15 cellular contexts compared by ENCODE assay signal in genomic region chr4:4419896-4420295, GRCh38. TPM values are rescaled to one million over a fixed set of nuclear protein-coding genes. Genes with fewer than 3 reads are reported as not detected.
A peak's percentile ranks its signal among the peaks of the same experiment; 100 is the strongest.
DNase-seq lines count a peak whose midpoint lies in the region; ATAC-seq and TF ChIP-seq lines count a peak whose summit lies in the region.
"Had no signal": no experiment of that assay in that cellular context is flagged by ENCODE, and none has a peak within 500 bp of the region (broad histone marks: within the 10 kb centered on the region; RNA-seq: fewer than 3 reads in every experiment).

No MANE protein-coding gene starts in this region.

- peaks cover 0 to 12% (median 0%) of the 10 kb centered on the region in 11 experiments; a peak in 3 of 22 replicates for H4K20me1 ChIP-seq in BLaER1 treated with 17β-estradiol and CSF1 and Interleukin-3, amounts not matched to agents 10 nM and 100 nM

- peak overlapping the region in 3 of 11 experiments; percentile 36 to 67 (median 63); a peak in 2 of 22 replicates for H3K27ac ChIP-seq in BLaER1 treated with 17β-estradiol and CSF1 and Interleukin-3, amounts not matched to agents 10 nM and 100 nM
- H3K27ac ChIP-seq in CD4-positive, alpha-beta memory T cell (ENCODE audit: low read depth, low read length), result no peak overlapping the region
- H3K27ac ChIP-seq: KMS-11, RWPE1 had no signal

- TF ChIP-seq CTCF in chondrocyte (IDR thresholded peaks at IDR 0.05) (no peak), foreskin fibroblast (IDR thresholded peaks at IDR 0.05; ENCODE audit: low read depth, low read length) (no peak)

- peaks cover 24 to 48% (median 37%) of the 10 kb centered on the region in 4 donors for H3K4me1 Mint-ChIP-seq in CD4-positive, alpha-beta memory T cell
- H3K4me1 Mint-ChIP-seq in chondrocyte (ENCODE audit: low read depth), result no peaks in the 10 kb centered on the region
- H3K4me1 Mint-ChIP-seq in naive thymus-derived CD8-positive, alpha-beta T cell, result peaks cover 25 to 38% (median 33%) of the 10 kb centered on the region in 4 donors

- DNase-seq in CD4-positive, alpha-beta memory T cell, result no peak
- peak; percentile 60 for DNase-seq in chondrocyte (ENCODE audit: low spot score)
- DNase-seq in naive thymus-derived CD8-positive, alpha-beta T cell, result peak in 1 of 10 donors; percentile 26
- DNase-seq in NCI-H2107 treated with DMSO at 0.1 percent for 48 hours (lab: John Stamatoyannopoulos, UW; ENCODE audit: unreplicated experiment), result no peak
- no peak for DNase-seq in NCI-H748 treated with DMSO at 0.1 percent for 48 hours (lab: John Stamatoyannopoulos, UW)
- no peak for DNase-seq in foreskin fibroblast
- DNase-seq: ACHN, DMS153, EL, NCI-H1436, NCI-H2029, PC-3 had no signal

- H3K4me3 ChIP-seq in BLaER1 treated with 17β-estradiol and CSF1 and Interleukin-3, amounts not matched to agents 10 nM and 100 nM, result no peak overlapping the region
- H3K4me3 ChIP-seq in CD4-positive, alpha-beta memory T cell (ENCODE audit: low read length in 2 of 2), result no peak overlapping the region
- H3K4me3 ChIP-seq in foreskin fibroblast (ENCODE audit: low read depth in 1 of 2, low read length in 2 of 2), result no peak overlapping the region

- peaks cover 11 to 36% (median 26%) of the 10 kb centered on the region in 10 experiments; a peak in 18 of 20 replicates for H3K4me1 ChIP-seq in BLaER1 treated with 17β-estradiol and CSF1 and Interleukin-3, amounts not matched to agents 10 nM and 100 nM
- H3K4me1 ChIP-seq in CD4-positive, alpha-beta memory T cell (ENCODE audit: insufficient read depth, low read length), result peaks cover 33% of the 10 kb centered on the region

- CTCF ChIA-PET in CD4-positive, alpha-beta memory T cell (lab: Charles Lee; ENCODE audit: partially characterized antibody), result interaction anchor here (5.2 kb wide), 1 partner anchor 9 kb away, joined by 34 read pairs; no protein-coding TSS in a partner anchor

- peaks cover 54 to 85% (median 68%) of the 10 kb centered on the region in 11 experiments for H3K36me3 ChIP-seq in BLaER1 treated with 17β-estradiol and CSF1 and Interleukin-3, amounts not matched to agents 10 nM and 100 nM
- peaks cover 22% of the 10 kb centered on the region for H3K36me3 ChIP-seq in CD4-positive, alpha-beta memory T cell (ENCODE audit: insufficient read depth, low read length)

- H3K9me3 Mint-ChIP-seq in CD4-positive, alpha-beta memory T cell, result peaks cover 0 to 2% (median 0%) of the 10 kb centered on the region in 8 donors
- H3K9me3 Mint-ChIP-seq in chondrocyte (ENCODE audit: low read depth), result no peaks in the 10 kb centered on the region
- peaks cover 0 to 4% (median 0%) of the 10 kb centered on the region in 9 donors for H3K9me3 Mint-ChIP-seq in naive thymus-derived CD8-positive, alpha-beta T cell

- 0 out of 22 replicates have a peak overlapping the region, but pooled peaks of 2 of the 11 experiments have one; percentile 48 to 49 for H3K9ac ChIP-seq in BLaER1 treated with 17β-estradiol and CSF1 and Interleukin-3, amounts not matched to agents 10 nM and 100 nM
- H3K9ac ChIP-seq: KMS-11 had no signal

- ATAC-seq in naive thymus-derived CD8-positive, alpha-beta T cell, result no peak
- ATAC-seq: PC-3 had no signal

- H3K36me3 Mint-ChIP-seq in CD4-positive, alpha-beta memory T cell, result peaks cover 51 to 64% of the 10 kb centered on the region in 2 donors
- H3K36me3 Mint-ChIP-seq in chondrocyte (ENCODE audit: low read depth), result peaks cover 26% of the 10 kb centered on the region
- H3K36me3 Mint-ChIP-seq in naive thymus-derived CD8-positive, alpha-beta T cell, result peaks cover 0 to 59% (median 26%) of the 10 kb centered on the region in 3 donors

- intact Hi-C loops in CD4-positive, alpha-beta memory T cell (cut with micrococcal nuclease), result loop anchor here (5.0 kb wide), 1 partner anchor 42 kb away; no protein-coding TSS in a partner anchor

- H3K27me3 Mint-ChIP-seq in CD4-positive, alpha-beta memory T cell, result no peaks in the 10 kb centered on the region
- no peaks in the 10 kb centered on the region for H3K27me3 Mint-ChIP-seq in chondrocyte (ENCODE audit: low read depth)
- H3K27me3 Mint-ChIP-seq in naive thymus-derived CD8-positive, alpha-beta T cell, result no peaks in the 10 kb centered on the region

- POLR2A ChIA-PET in CD4-positive, alpha-beta memory T cell (lab: Charles Lee; ENCODE audit: partially characterized antibody), result no interaction called here
- POLR2A ChIA-PET in naive thymus-derived CD8-positive, alpha-beta T cell (lab: Charles Lee), result no interaction called here

- peak overlapping the region in 1 of 8 donors; percentile 29 for H3K4me3 Mint-ChIP-seq in CD4-positive, alpha-beta memory T cell
- H3K4me3 Mint-ChIP-seq in chondrocyte (ENCODE audit: unreplicated experiment), result no peak overlapping the region
- H3K4me3 Mint-ChIP-seq in naive thymus-derived CD8-positive, alpha-beta T cell, result peak overlapping the region in 3 of 10 donors; percentile 59 to 77 (median 76)

- no peaks in the 10 kb centered on the region for H3K27me3 ChIP-seq in BLaER1 treated with 17β-estradiol and CSF1 and Interleukin-3, amounts not matched to agents 10 nM and 100 nM
- H3K27me3 ChIP-seq in CD4-positive, alpha-beta memory T cell (ENCODE audit: insufficient read depth, low read length), result no peaks in the 10 kb centered on the region

- H3K9me3 ChIP-seq in BLaER1 treated with 17β-estradiol and CSF1 and Interleukin-3, amounts not matched to agents 10 nM and 100 nM (replicated peaks in 1 of 11), result peaks cover 0 to 14% (median 6%) of the 10 kb centered on the region in 11 experiments; a peak in 5 of 22 replicates
- no peaks in the 10 kb centered on the region for H3K9me3 ChIP-seq in CD4-positive, alpha-beta memory T cell (ENCODE audit: control insufficient read depth in 1 of 2, low read length in 2 of 2)

- peak overlapping the region in 5 of 7 donors; percentile 66 to 88 (median 73) for H3K27ac Mint-ChIP-seq in CD4-positive, alpha-beta memory T cell
- H3K27ac Mint-ChIP-seq in chondrocyte (ENCODE audit: unreplicated experiment), result no peak overlapping the region
- H3K27ac Mint-ChIP-seq in naive thymus-derived CD8-positive, alpha-beta T cell, result peak overlapping the region; percentile 62 to 92 (median 87)

- H3K4me2 ChIP-seq in BLaER1 treated with 17β-estradiol and CSF1 and Interleukin-3, amounts not matched to agents 10 nM and 100 nM, result peak overlapping the region; percentile 23 to 90 (median 72); a peak in 19 of 22 replicates
- H3K4me2 ChIP-seq: KMS-11 had no signal

RNA-seq across cellular contexts. Expression of gene NSG1, which starts 33.0 kb away (rescaled TPM):
- total RNA-seq in CD4-positive, alpha-beta memory T cell, result 10 to 100 TPM; 74.9 to 75.1 TPM
- polyA plus RNA-seq in CD4-positive, alpha-beta memory T cell, result 10 to 100 TPM; 48.8 to 82.6 TPM
- 0.42 TPM in 1 of 3 replicates, not detected in the others for total RNA-seq in chondrocyte
- total RNA-seq in naive thymus-derived CD8-positive, alpha-beta T cell, result 10 to 100 TPM; 66.3 to 68.0 TPM
- polyA plus RNA-seq in naive thymus-derived CD8-positive, alpha-beta T cell, result 10 to 100 TPM; 28.1 to 66.1 (median 30.1) TPM
- total RNA-seq: PC-3 had no signal

Comparison
In these comparisons a context has a peak if more than half of its experiments do, and no peak if none do; other contexts are left out.
1. RNA of gene NSG1, which starts 33.0 kb away (total RNA-seq): 74.9 to 75.1 TPM in CD4-positive, alpha-beta memory T cell and 66.3 to 68.0 TPM in naive thymus-derived CD8-positive, alpha-beta T cell; 0.42 TPM in chondrocyte; every median in the first group is over 10 times any median in the second.